ENCODE assay signal across 7 cellular contexts in the genomic region with DNA sequence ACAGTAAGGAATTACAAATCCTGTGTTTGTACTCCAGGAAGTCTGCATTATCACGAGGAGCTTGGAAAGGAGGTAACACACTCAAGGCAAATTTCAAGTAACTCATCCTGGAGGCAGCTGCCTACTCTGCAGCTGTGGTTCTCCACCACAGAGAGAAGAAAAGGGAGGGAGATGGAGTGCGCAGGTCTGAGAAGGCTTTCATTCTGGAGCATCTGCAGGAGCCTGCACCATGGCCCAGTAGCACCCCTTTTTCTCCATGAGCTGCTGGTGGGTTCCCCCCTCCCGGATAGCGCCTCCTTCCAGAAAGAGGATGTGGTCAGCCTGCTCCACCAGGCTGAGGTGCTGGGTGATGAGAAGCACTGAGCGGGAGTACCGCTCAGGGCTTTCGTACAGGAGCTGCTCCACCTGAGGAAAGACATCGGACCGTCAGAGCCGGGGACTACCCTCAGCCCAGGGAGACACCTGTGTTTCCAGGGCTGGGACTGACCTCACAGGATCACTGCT. TPM values are rescaled to one million over a fixed set of nuclear protein-coding genes. Genes with fewer than 3 reads are reported as not detected.
DNase-seq lines count a peak whose midpoint lies in the region; ATAC-seq and TF ChIP-seq lines count a peak whose summit lies in the region.

No MANE protein-coding gene starts in this region.

- H3K9me2 ChIP-seq in HCT116 (ENCODE audit: insufficient read depth), result no peaks in the 10 kb centered on the region

- no peak overlapping the region for H2AFZ ChIP-seq in HCT116 (ENCODE audit: low read depth, low read length, poor library complexity, severe bottlenecking)

- intact Hi-C loops in HCT116 (cut with micrococcal nuclease), result no loop called here

- H3K9me3 ChIP-seq in HCT116 (ENCODE audit: control insufficient read depth in 1 of 2, insufficient read depth in 1 of 2, low read depth in 1 of 2, low read length in 2 of 2), result no peaks in the 10 kb centered on the region

- POLR2A ChIA-PET in HCT116 (lab: Charles Lee), result interaction anchor here (0.9 to 2.2 kb wide), 3 partner anchors 9 to 126 kb away, joined by 3 to 12 read pairs (median 4); a partner anchor contains a TSS

- no peaks in the 10 kb centered on the region for H3K27me3 ChIP-seq in HCT116 (ENCODE audit: insufficient read depth, low read length)

- TF ChIP-seq CTCF in HCT116 (IDR thresholded peaks at IDR 0.05 in 2 of 3, conservative IDR thresholded peaks at IDR 0.05 in 1 of 3; ENCODE audit: borderline replicate concordance in 1 of 3, insufficient read depth in 1 of 3, low read depth in 2 of 3, low read length in 2 of 3) (no peak), glutamatergic neuron (IDR thresholded peaks at IDR 0.05; ENCODE audit: partially characterized antibody, unreplicated experiment) (no peak), endothelial cell (IDR thresholded peaks at IDR 0.05; ENCODE audit: unreplicated experiment) (no peak)

- TSS peak; percentile 54 for BruUV-seq in HCT116 (replicated peaks; lab: Mats Ljungman, UMichigan)

- H3K9me3 Mint-ChIP-seq in glutamatergic neuron (ENCODE audit: unreplicated experiment), result peaks cover 6% of the 10 kb centered on the region
- H3K9me3 Mint-ChIP-seq in stimulated activated naive CD8-positive, alpha-beta T cell treated with anti-CD3 and anti-CD28 coated beads, Interleukin-15, Interleukin-2, amounts not matched to agents 100 ng/mL and 50 ng/mL, for 24 hours, result no peaks in the 10 kb centered on the region
- no peaks in the 10 kb centered on the region for H3K9me3 Mint-ChIP-seq in endothelial cell (ENCODE audit: unreplicated experiment)

- ATAC-seq in HCT116, result no peak

- H3K36me3 Mint-ChIP-seq in glutamatergic neuron (ENCODE audit: unreplicated experiment) (peaks cover 2% of the 10 kb centered on the region), endothelial cell (ENCODE audit: low read depth, unreplicated experiment) (no peaks in the 10 kb centered on the region)
- peaks cover 95% of the 10 kb centered on the region for H3K36me3 Mint-ChIP-seq in stimulated activated naive CD8-positive, alpha-beta T cell treated with anti-CD3 and anti-CD28 coated beads, Interleukin-15, Interleukin-2, amounts not matched to agents 100 ng/mL and 50 ng/mL, for 24 hours (ENCODE audit: low read depth)

- H4K20me1 ChIP-seq in HCT116 (ENCODE audit: insufficient read depth), result no peaks in the 10 kb centered on the region

- H3K4me1 Mint-ChIP-seq in glutamatergic neuron (ENCODE audit: low read depth, unreplicated experiment) (peaks cover 5% of the 10 kb centered on the region), endothelial cell (ENCODE audit: unreplicated experiment) (peaks cover 6% of the 10 kb centered on the region)
- peaks cover 86% of the 10 kb centered on the region for H3K4me1 Mint-ChIP-seq in stimulated activated naive CD8-positive, alpha-beta T cell treated with anti-CD3 and anti-CD28 coated beads, Interleukin-15, Interleukin-2, amounts not matched to agents 100 ng/mL and 50 ng/mL, for 24 hours (ENCODE audit: low read depth)

- peak overlapping the region; percentile 68; the same call in 1 of the 2 replicates for H3K4me2 ChIP-seq in HCT116 (ENCODE audit: low read length)

- peaks cover 6 to 14% of the 10 kb centered on the region in 2 experiments; a peak in 3 of 4 replicates for H3K4me1 ChIP-seq in HCT116 (ENCODE audit: control insufficient read depth in 1 of 2, insufficient read depth in 2 of 2, low read length in 2 of 2)

- TF ChIP-seq RAD21 in HCT116 (IDR thresholded peaks at IDR 0.05; ENCODE audit: low read depth), result no peak

- TF ChIP-seq POLR2A in HCT116 (IDR thresholded peaks at IDR 0.05; ENCODE audit: borderline replicate concordance, extremely low read depth, insufficient read depth, insufficient read length), result no peak

- H3K79me2 ChIP-seq in HCT116 (ENCODE audit: insufficient read depth, low read length), result no peaks in the 10 kb centered on the region

- no peak for DNase-seq in HCT116 (ENCODE audit: low read depth, low spot score)
- peak; percentile 25 for DNase-seq in T-helper 22 cell (ENCODE audit: low read depth)
- DNase-seq in glutamatergic neuron, result no peak
- no peak for DNase-seq in EL
- no peak for DNase-seq in endothelial cell (ENCODE audit: low spot score)
- no peak for DNase-seq in hepatic stellate cell (ENCODE audit: low spot score)

- H3K27me3 Mint-ChIP-seq in glutamatergic neuron (ENCODE audit: unreplicated experiment) (peaks cover 18% of the 10 kb centered on the region), endothelial cell (ENCODE audit: unreplicated experiment) (peaks cover 10% of the 10 kb centered on the region)
- H3K27me3 Mint-ChIP-seq in stimulated activated naive CD8-positive, alpha-beta T cell treated with anti-CD3 and anti-CD28 coated beads, Interleukin-15, Interleukin-2, amounts not matched to agents 100 ng/mL and 50 ng/mL, for 24 hours, result no peaks in the 10 kb centered on the region

- RAD21 ChIA-PET in HCT116 (lab: Charles Lee; ENCODE audit: low non-redundant PET in 1 of 2, low total read pairs in 2 of 2, uncharacterized antibody in 2 of 2, unreplicated experiment in 2 of 2), result interaction anchor here in 1 of 2 experiments (0.6 kb wide), 1 partner anchor 456 kb away, joined by 3 read pairs; no protein-coding TSS in a partner anchor

- CTCF ChIA-PET in HCT116 (lab: Charles Lee), result interaction anchor here (1.4 to 2.4 kb wide), 3 partner anchors 8 to 23 kb away, joined by 5 to 13 read pairs (median 10); a partner anchor contains a TSS

- H3K4me3 ChIP-seq in HCT116 (replicated peaks in 1 of 2; ENCODE audit: low read depth in 1 of 2, low read length in 2 of 2), result no peak overlapping the region

- H3K27ac Mint-ChIP-seq in glutamatergic neuron (ENCODE audit: unreplicated experiment), result no peak overlapping the region
- H3K27ac Mint-ChIP-seq in stimulated activated naive CD8-positive, alpha-beta T cell treated with anti-CD3 and anti-CD28 coated beads, Interleukin-15, Interleukin-2, amounts not matched to agents 100 ng/mL and 50 ng/mL, for 24 hours, result peak overlapping the region; percentile 99
- H3K27ac Mint-ChIP-seq in endothelial cell (ENCODE audit: unreplicated experiment), result no peak overlapping the region

- H3K36me3 ChIP-seq in HCT116 (ENCODE audit: control insufficient read depth in 1 of 2, insufficient read depth in 2 of 2, low read length in 2 of 2), result no peaks in the 10 kb centered on the region; a peak in 1 of 4 replicates

- H3K27ac ChIP-seq in HCT116 (ENCODE audit: low read depth, low read length), result no peak overlapping the region

- no peak overlapping the region for H3K9ac ChIP-seq in HCT116 (ENCODE audit: low read length)

- H3K4me3 Mint-ChIP-seq in glutamatergic neuron (ENCODE audit: unreplicated experiment), result peak overlapping the region; percentile 94
- H3K4me3 Mint-ChIP-seq in stimulated activated naive CD8-positive, alpha-beta T cell treated with anti-CD3 and anti-CD28 coated beads, Interleukin-15, Interleukin-2, amounts not matched to agents 100 ng/mL and 50 ng/mL, for 24 hours, result peak overlapping the region; percentile 99
- no peak overlapping the region for H3K4me3 Mint-ChIP-seq in endothelial cell (ENCODE audit: unreplicated experiment)

TF ChIP-seq in HCT116, 20 proteins besides CTCF, POLR2A, EP300 and RAD21 (continues in another document):
- no peak for TF ChIP-seq ZNF274 (IDR thresholded peaks at IDR 0.05; ENCODE audit: low read depth, low read length)
- no peak for TF ChIP-seq ELF1 (IDR thresholded peaks at IDR 0.05; ENCODE audit: borderline replicate concordance, low read depth)
- TF ChIP-seq EZH2phosphoT487 (IDR thresholded peaks at IDR 0.05; ENCODE audit: borderline replicate concordance), result no peak
- no peak for TF ChIP-seq SIN3A (IDR thresholded peaks at IDR 0.05; ENCODE audit: low read depth)
- no peak for TF ChIP-seq CBX3 (IDR thresholded peaks at IDR 0.05; ENCODE audit: low read depth)
- TF ChIP-seq CEBPB (IDR thresholded peaks at IDR 0.05; ENCODE audit: low read depth), result no peak
- no peak for TF ChIP-seq EZH2 (IDR thresholded peaks at IDR 0.05)
- TF ChIP-seq JUND (IDR thresholded peaks at IDR 0.05), result no peak
- no peak for TF ChIP-seq EGR1 (IDR thresholded peaks at IDR 0.05; ENCODE audit: low read depth)
- TF ChIP-seq FOSL1 (IDR thresholded peaks at IDR 0.05; ENCODE audit: low read depth), result no peak
- TF ChIP-seq SRF (IDR thresholded peaks at IDR 0.05; ENCODE audit: low read depth), result no peak
- TF ChIP-seq, protein P1, sequence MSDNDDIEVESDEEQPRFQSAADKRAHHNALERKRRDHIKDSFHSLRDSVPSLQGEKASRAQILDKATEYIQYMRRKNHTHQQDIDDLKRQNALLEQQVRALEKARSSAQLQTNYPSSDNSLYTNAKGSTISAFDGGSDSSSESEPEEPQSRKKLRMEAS (IDR thresholded peaks at IDR 0.05), result no peak
- TF ChIP-seq, protein P2, sequence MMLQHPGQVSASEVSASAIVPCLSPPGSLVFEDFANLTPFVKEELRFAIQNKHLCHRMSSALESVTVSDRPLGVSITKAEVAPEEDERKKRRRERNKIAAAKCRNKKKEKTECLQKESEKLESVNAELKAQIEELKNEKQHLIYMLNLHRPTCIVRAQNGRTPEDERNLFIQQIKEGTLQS (IDR thresholded peaks at IDR 0.05), result no peak
- TF ChIP-seq YY1 (IDR thresholded peaks at IDR 0.05; ENCODE audit: extremely low read depth, insufficient replicate concordance, low read depth, low read length), result no peak

RNA-seq across cellular contexts. Expression of a gene that starts 1.6 kb away (rescaled TPM):
- total RNA-seq in HCT116 (2021; ENCODE audit: unreplicated experiment) (0.96 TPM), glutamatergic neuron (ENCODE audit: unreplicated experiment) (not detected), endothelial cell (ENCODE audit: unreplicated experiment) (5.2 TPM)
- 1.1 and 1.4 TPM in 2 replicates for polyA plus RNA-seq in HCT116 (2012)

RNA-seq across cellular contexts. Expression of a gene that starts 6.9 kb away (rescaled TPM):
- 59.9 TPM for total RNA-seq in HCT116 (2021; ENCODE audit: unreplicated experiment)
- 43.9 and 67.4 TPM in 2 replicates for polyA plus RNA-seq in HCT116 (2012)
- total RNA-seq in glutamatergic neuron (ENCODE audit: unreplicated experiment), result 1.9 TPM
- 9.2 TPM for total RNA-seq in endothelial cell (ENCODE audit: unreplicated experiment)

RNA-seq across cellular contexts. Expression of a gene that starts 8.1 kb away (rescaled TPM):
- total RNA-seq in HCT116 (2021; ENCODE audit: unreplicated experiment), result 32.2 TPM
- 49.6 and 50.8 TPM in 2 replicates for polyA plus RNA-seq in HCT116 (2012)
- 0.25 TPM for total RNA-seq in glutamatergic neuron (ENCODE audit: unreplicated experiment)
- 1.6 TPM for total RNA-seq in endothelial cell (ENCODE audit: unreplicated experiment)

RNA-seq across cellular contexts. Expression of a gene that starts 8.6 kb away (rescaled TPM):
- 8.1 TPM for total RNA-seq in HCT116 (2021; ENCODE audit: unreplicated experiment)
- 11.0 and 12.5 TPM in 2 replicates for polyA plus RNA-seq in HCT116 (2012)
- total RNA-seq in glutamatergic neuron (ENCODE audit: unreplicated experiment), result not detected
- total RNA-seq in endothelial cell (ENCODE audit: unreplicated experiment), result not detected

RNA-seq across cellular contexts. Expression of a gene that starts 28.6 kb away (rescaled TPM):
- total RNA-seq in HCT116 (2021; ENCODE audit: unreplicated experiment) (0.64 TPM), glutamatergic neuron (ENCODE audit: unreplicated experiment) (not detected), endothelial cell (ENCODE audit: unreplicated experiment) (not detected)
- polyA plus RNA-seq in HCT116 (2012), result 1.1 and 1.3 TPM in 2 replicates

Comparison
In these comparisons a context has a peak if more than half of its experiments do, and no peak if none do; other contexts are left out.
1. RNA of a gene that starts 8.1 kb away (total RNA-seq): 32.2 TPM in HCT116 (single experiment); 1.6 TPM in endothelial cell (single experiment) and 0.25 TPM in glutamatergic neuron (single experiment); every median in the first group is over 10 times any median in the second.